ENCODE assay signal across 27 cellular contexts in the genomic region with DNA sequence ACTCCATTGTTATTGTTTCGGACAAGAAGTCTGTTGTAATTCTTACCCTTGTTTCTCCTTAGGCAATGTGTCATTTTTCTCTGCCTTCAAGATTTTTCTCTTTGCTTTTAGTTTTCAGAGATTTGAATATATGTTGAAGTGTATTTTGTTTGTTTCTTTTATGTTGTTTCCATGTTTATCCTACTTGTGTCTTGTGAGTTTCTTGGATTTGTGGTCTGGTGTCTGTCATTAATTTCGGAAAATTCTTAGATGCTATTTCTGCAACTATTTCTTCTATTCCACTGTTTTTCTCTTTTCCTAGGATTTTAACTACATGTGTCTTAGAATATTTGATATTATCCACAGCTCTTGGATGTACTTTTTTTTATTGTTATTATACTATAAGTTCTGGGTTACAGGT.
DNase-seq lines count a peak whose midpoint lies in the region; TF ChIP-seq lines count a peak whose summit lies in the region.
"Had no signal": no experiment of that assay in that cellular context is flagged by ENCODE, and none has a peak within 500 bp of the region (broad histone marks: within the 10 kb centered on the region; RNA-seq: fewer than 3 reads in every experiment).

No MANE protein-coding gene starts in this region.

- POLR2A ChIA-PET in HEK293 (lab: Yijun Ruan, JAX), result no interaction called here

- TF ChIP-seq CTCF in HEK293 (tag by site-specific recombination; IDR thresholded peaks at IDR 0.05), result no peak

- no peaks in the 10 kb centered on the region for H3K9me3 ChIP-seq in HEK293 (ENCODE audit: control insufficient read depth, insufficient read depth, low read depth, low read length)
- H3K9me3 ChIP-seq: A549; BE2C; BLaER1; BLaER1 treated with 17β-estradiol and CSF1 and Interleukin-3, amounts not matched to agents 10 nM and 100 nM had no signal

- H3K4me3 ChIP-seq in HEK293 (ENCODE audit: low read depth, low read length), result no peak overlapping the region
- H3K4me3 ChIP-seq: A549; BLaER1; BLaER1 treated with 17β-estradiol and CSF1 and Interleukin-3, amounts not matched to agents 10 nM and 100 nM had no signal

- H3K27ac ChIP-seq in HEK293 (ENCODE audit: extremely low read depth, low read depth, low read length), result no peak overlapping the region
- H3K27ac ChIP-seq: 22Rv1; A549; BLaER1; BLaER1 treated with 17β-estradiol and CSF1 and Interleukin-3, amounts not matched to agents 10 nM and 100 nM; C4-2B had no signal

- CTCF ChIA-PET in HEK293 (lab: Yijun Ruan, JAX), result interaction anchor here (0.7 kb wide), 1 partner anchor 128 kb away, joined by 3 read pairs; no protein-coding TSS in a partner anchor

- no peak for DNase-seq in NCI-H2227 treated with DMSO at 0.1 percent for 48 hours (lab: John Stamatoyannopoulos, UW)
- DNase-seq: 8988T; ACHN; AML-193; BE2C; C1 segment of cervical spinal cord; Caco-2; Calu3; CD4-positive, alpha-beta memory T cell; CD4-positive, alpha-beta T cell; CD4-positive, CD25-positive, alpha-beta regulatory T cell; CD8-positive, alpha-beta memory T cell; CD8-positive, alpha-beta T cell; COR-L47; DMS 273 treated with DMSO at 0.1 percent for 48 hours; DMS153; DMS53; DMS79; DMS79 treated with DMSO at 0.1 percent for 48 hours; DND-41; EL had no signal

- H3K4me1 ChIP-seq in HEK293 (ENCODE audit: control insufficient read depth, insufficient read depth, low read length), result no peaks in the 10 kb centered on the region
- H3K4me1 ChIP-seq: A549; BE2C; BLaER1; BLaER1 treated with 17β-estradiol and CSF1 and Interleukin-3, amounts not matched to agents 10 nM and 100 nM; Caco-2 had no signal

- H3K36me3 ChIP-seq in HEK293 (ENCODE audit: control insufficient read depth in 2 of 2, insufficient read depth in 1 of 2, low read length in 2 of 2), result no peaks in the 10 kb centered on the region
- H3K36me3 ChIP-seq: BE2C; BLaER1; BLaER1 treated with 17β-estradiol and CSF1 and Interleukin-3, amounts not matched to agents 10 nM and 100 nM had no signal

TF ChIP-seq in HEK293, 187 proteins besides CTCF, POLR2A, EP300 and RAD21:
- TF ChIP-seq ZNF514 (tag by site-specific recombination; IDR thresholded peaks at IDR 0.05) (no peak), ZNF558 (tag by site-specific recombination; IDR thresholded peaks at IDR 0.05) (peak; percentile 98)
